In genomic region chr7:29434405-29434804, GRCh38 we compare ENCODE assay signal across 21 cellular contexts.
DNase-seq lines count a peak whose midpoint lies in the region; ATAC-seq and TF ChIP-seq lines count a peak whose summit lies in the region.
"Had no signal": no experiment of that assay in that cellular context is flagged by ENCODE, and none has a peak within 500 bp of the region (broad histone marks: within the 10 kb centered on the region; RNA-seq: fewer than 3 reads in every experiment).

No MANE protein-coding gene starts in this region.

- peak; percentile 29 for ATAC-seq in mucosa of descending colon
- ATAC-seq: GM23338, HCT116, K562 had no signal

- CTCF ChIA-PET in HEK293 (lab: Yijun Ruan, JAX): interaction anchor here (1.1 kb wide), 1 partner anchor 25 kb away, joined by 3 read pairs; no protein-coding TSS in a partner anchor

- TF ChIP-seq CTCF in HEK293 (tag by site-specific recombination; IDR thresholded peaks at IDR 0.05) (no peak), mucosa of descending colon (IDR thresholded peaks at IDR 0.05) (no peak), Peyer's patch (IDR thresholded peaks at IDR 0.05) (no peak), breast epithelium (IDR thresholded peaks at IDR 0.05) (no peak)

- H3K27me3 ChIP-seq in Peyer's patch: no peaks in the 10 kb centered on the region
- no peaks in the 10 kb centered on the region for H3K27me3 ChIP-seq in breast epithelium
- H3K27me3 ChIP-seq: SJCRH30 had no signal

- H3K4me1 ChIP-seq in HEK293 (ENCODE audit: control insufficient read depth, insufficient read depth, low read length): no peaks in the 10 kb centered on the region
- no peaks in the 10 kb centered on the region for H3K4me1 ChIP-seq in mucosa of descending colon (ENCODE audit: low read depth)
- peaks cover 0 to 7% (median 0%) of the 10 kb centered on the region in 4 donors for H3K4me1 ChIP-seq in Peyer's patch
- H3K4me1 ChIP-seq in breast epithelium: no peaks in the 10 kb centered on the region

- intact Hi-C loops in mucosa of descending colon (cut with DNase I, micrococcal nuclease) (no loop called here), breast epithelium (cut with DNase I; ENCODE audit: low total_unique reads) (no loop called here)

- no peak for TF ChIP-seq POLR2A in Peyer's patch (IDR thresholded peaks at IDR 0.05)
- no peak for TF ChIP-seq POLR2A in breast epithelium (IDR thresholded peaks at IDR 0.05)

- peak; percentile 33 for DNase-seq in DMS 273 (lab: John Stamatoyannopoulos, UW; ENCODE audit: unreplicated experiment)
- DNase-seq in DMS 273 treated with DMSO at 0.1 percent for 48 hours (lab: John Stamatoyannopoulos, UW): no peak
- DNase-seq in astrocyte of the hippocampus (ENCODE audit: low read depth, low spot score): peak; percentile 18
- no peak for DNase-seq in mucosa of descending colon
- no peak for DNase-seq in DMS79 (lab: John Stamatoyannopoulos, UW)
- no peak for DNase-seq in Peyer's patch
- no peak for DNase-seq in breast epithelium (ENCODE audit: low spot score in 2 of 2)
- DNase-seq: COR-L47, EL, MV-4-11, NCI-H1694 treated with DMSO at 0.1 percent for 48 hours, NCI-H2227 treated with DMSO at 0.1 percent for 48 hours, NCI-H524, PC-9, SJCRH30 had no signal

- H3K4me3 ChIP-seq in HEK293 (ENCODE audit: low read depth, low read length) (no peak overlapping the region), mucosa of descending colon (no peak overlapping the region), Peyer's patch (no peak overlapping the region), breast epithelium (no peak overlapping the region)
- H3K4me3 ChIP-seq: GM12878, GM23338, K562, PC-9, SJCRH30 had no signal

- no peak overlapping the region for H3K27ac ChIP-seq in HEK293 (ENCODE audit: extremely low read depth, low read depth, low read length)
- no peak overlapping the region for H3K27ac ChIP-seq in Peyer's patch
- no peak overlapping the region for H3K27ac ChIP-seq in breast epithelium
- H3K27ac ChIP-seq: 22Rv1, PC-9, SJCRH30 had no signal

- no peaks in the 10 kb centered on the region for H3K36me3 ChIP-seq in HEK293 (ENCODE audit: control insufficient read depth in 2 of 2, insufficient read depth in 1 of 2, low read length in 2 of 2)
- H3K36me3 ChIP-seq in mucosa of descending colon (ENCODE audit: low read depth): no peaks in the 10 kb centered on the region
- H3K36me3 ChIP-seq in Peyer's patch: no peaks in the 10 kb centered on the region
- no peaks in the 10 kb centered on the region for H3K36me3 ChIP-seq in breast epithelium
- H3K36me3 ChIP-seq: SJCRH30 had no signal

- POLR2A ChIA-PET in HEK293 (lab: Yijun Ruan, JAX): no interaction called here

- no peaks in the 10 kb centered on the region for H3K9me3 ChIP-seq in HEK293 (ENCODE audit: control insufficient read depth, insufficient read depth, low read depth, low read length)
- H3K9me3 ChIP-seq in mucosa of descending colon: no peaks in the 10 kb centered on the region
- no peaks in the 10 kb centered on the region for H3K9me3 ChIP-seq in Peyer's patch
- no peaks in the 10 kb centered on the region for H3K9me3 ChIP-seq in breast epithelium
- H3K9me3 ChIP-seq: SJCRH30 had no signal

TF ChIP-seq in HEK293, 187 proteins besides CTCF, POLR2A, EP300 and RAD21:
- TF ChIP-seq ZNF629 (tag by site-specific recombination; IDR thresholded peaks at IDR 0.05): peak; percentile 62
- no peak for TF ChIP-seq ZNF146 (tag by site-specific recombination; IDR thresholded peaks at IDR 0.05)
- no peak for TF ChIP-seq ZNF558 (tag by site-specific recombination; IDR thresholded peaks at IDR 0.05)
- no peak for TF ChIP-seq KLF9 (tag by site-specific recombination; IDR thresholded peaks at IDR 0.05; ENCODE audit: low read depth)
- no peak for TF ChIP-seq ZNF571 (tag by site-specific recombination; IDR thresholded peaks at IDR 0.05)
- no peak for TF ChIP-seq ZNF302 (tag by site-specific recombination; IDR thresholded peaks at IDR 0.05; ENCODE audit: low read depth)
- TF ChIP-seq ZNF366 (tag by site-specific recombination; conservative IDR thresholded peaks at IDR 0.05): no peak
- no peak for TF ChIP-seq YY2 (tag by site-specific recombination; IDR thresholded peaks at IDR 0.05)
- no peak for TF ChIP-seq ZNF248 (tag by site-specific recombination; IDR thresholded peaks at IDR 0.05)

Comparison
In these comparisons a context has a peak if more than half of its experiments do, and no peak if none do; other contexts are left out.
1. DNase-seq: peak in DMS 273 (single experiment) and astrocyte of the hippocampus (single experiment); none in DMS 273 treated with DMSO at 0.1 percent for 48 hours (single experiment), mucosa of descending colon (0 of 3), DMS79 (single experiment), Peyer's patch (0 of 3) and breast epithelium (0 of 2).